In the genomic region with DNA sequence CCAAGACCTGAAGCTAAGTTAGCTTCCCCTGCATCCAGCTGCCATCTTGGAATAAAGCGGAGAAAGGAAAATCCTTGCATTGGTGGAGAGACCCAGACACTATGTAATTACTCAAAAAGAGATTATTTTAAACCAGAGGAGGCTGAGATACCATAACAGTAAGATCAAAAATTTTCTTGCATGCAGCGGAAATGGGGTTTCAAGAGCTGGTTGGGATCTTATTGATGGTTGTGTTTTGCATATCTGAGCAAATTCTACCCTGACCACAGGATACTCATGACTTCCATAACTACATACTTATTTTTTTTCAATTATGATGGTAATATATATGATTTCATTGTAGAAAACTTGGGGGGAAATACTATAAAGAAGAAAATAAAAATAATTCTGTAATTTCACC, we compare ENCODE assay signal across 1 cellular context.
TF ChIP-seq lines count a peak whose summit lies in the region.

No MANE protein-coding gene starts in this region.

TF ChIP-seq in IMR-90, 13 proteins besides CTCF, POLR2A, EP300 and RAD21:
- TF ChIP-seq CHD1 (IDR thresholded peaks at IDR 0.05; ENCODE audit: low read depth, low read length) (no peak), RCOR1 (IDR thresholded peaks at IDR 0.05; ENCODE audit: insufficient replicate concordance, low read length) (no peak), NFE2L2 (IDR thresholded peaks at IDR 0.05; ENCODE audit: low read depth, low read length) (no peak), MAZ (IDR thresholded peaks at IDR 0.05; ENCODE audit: borderline replicate concordance, low read depth, low read length) (no peak), BHLHE40 (IDR thresholded peaks at IDR 0.05; ENCODE audit: low read depth, low read length) (no peak), SMC3 (IDR thresholded peaks at IDR 0.05; ENCODE audit: low read depth, low read length) (no peak), MXI1 (IDR thresholded peaks at IDR 0.05; ENCODE audit: borderline replicate concordance, low read depth, low read length) (no peak), CEBPB (IDR thresholded peaks at IDR 0.05; ENCODE audit: low read depth, low read length) (no peak)
- TF ChIP-seq, protein P1, sequence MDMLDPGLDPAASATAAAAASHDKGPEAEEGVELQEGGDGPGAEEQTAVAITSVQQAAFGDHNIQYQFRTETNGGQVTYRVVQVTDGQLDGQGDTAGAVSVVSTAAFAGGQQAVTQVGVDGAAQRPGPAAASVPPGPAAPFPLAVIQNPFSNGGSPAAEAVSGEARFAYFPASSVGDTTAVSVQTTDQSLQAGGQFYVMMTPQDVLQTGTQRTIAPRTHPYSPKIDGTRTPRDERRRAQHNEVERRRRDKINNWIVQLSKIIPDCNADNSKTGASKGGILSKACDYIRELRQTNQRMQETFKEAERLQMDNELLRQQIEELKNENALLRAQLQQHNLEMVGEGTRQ (IDR thresholded peaks at IDR 0.05; ENCODE audit: low read depth, low read length): no peak
- TF ChIP-seq, protein P2, sequence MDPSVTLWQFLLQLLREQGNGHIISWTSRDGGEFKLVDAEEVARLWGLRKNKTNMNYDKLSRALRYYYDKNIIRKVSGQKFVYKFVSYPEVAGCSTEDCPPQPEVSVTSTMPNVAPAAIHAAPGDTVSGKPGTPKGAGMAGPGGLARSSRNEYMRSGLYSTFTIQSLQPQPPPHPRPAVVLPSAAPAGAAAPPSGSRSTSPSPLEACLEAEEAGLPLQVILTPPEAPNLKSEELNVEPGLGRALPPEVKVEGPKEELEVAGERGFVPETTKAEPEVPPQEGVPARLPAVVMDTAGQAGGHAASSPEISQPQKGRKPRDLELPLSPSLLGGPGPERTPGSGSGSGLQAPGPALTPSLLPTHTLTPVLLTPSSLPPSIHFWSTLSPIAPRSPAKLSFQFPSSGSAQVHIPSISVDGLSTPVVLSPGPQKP (IDR thresholded peaks at IDR 0.05; ENCODE audit: borderline replicate concordance, low read depth, low read length): no peak
